ENCODE assay signal across 1 cellular context in the genomic region with DNA sequence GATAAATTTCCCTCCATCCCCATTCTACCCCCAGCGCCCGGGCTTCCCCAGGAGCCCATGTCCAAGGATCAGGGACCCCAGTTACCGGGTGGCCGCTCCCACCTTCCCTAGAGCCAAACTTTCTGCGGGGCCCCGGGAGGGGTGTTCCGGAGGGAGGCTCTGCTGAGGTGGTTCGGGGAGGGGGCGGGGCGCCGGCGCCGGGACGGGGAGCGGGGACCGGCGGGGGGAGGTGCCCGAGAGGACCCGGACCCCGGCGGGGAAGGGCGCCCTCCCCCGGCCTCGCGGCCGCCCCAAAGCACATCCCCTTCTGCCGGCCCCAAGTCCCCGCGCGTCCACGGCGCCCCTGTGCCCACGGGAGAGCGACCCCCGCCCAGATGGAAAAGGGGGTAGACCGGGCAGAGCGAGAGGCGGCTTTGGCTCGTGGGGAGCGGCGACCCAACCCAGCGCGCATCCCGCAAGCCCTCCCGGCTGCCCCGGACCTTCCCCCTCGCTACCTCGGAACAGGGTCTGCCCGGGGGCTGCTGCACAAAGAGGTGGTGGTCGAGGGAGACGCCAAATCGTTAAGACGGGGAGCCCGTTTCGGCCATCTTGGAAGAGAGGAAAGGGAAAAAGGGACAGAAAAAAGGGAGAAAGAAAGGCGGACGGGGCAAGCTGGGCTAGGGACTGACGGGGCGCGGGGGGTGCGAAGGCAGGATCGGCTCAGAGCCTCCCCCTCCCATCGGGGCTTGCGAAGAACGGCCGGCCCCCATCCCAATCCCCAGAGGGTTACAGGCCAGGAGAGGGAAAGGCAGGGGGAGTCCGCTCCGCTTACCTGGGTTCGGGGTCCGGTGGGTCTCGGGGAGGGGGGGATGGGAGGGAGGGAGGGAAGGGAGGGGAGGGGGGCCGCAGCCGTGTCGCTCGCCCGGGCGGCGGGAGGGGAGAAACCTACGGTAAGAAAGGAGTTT.
A peak's percentile ranks its signal among the peaks of the same experiment; 100 is the strongest.
TF ChIP-seq lines count a peak whose summit lies in the region.

No MANE protein-coding gene starts in this region.

TF ChIP-seq in HepG2, 621 proteins besides CTCF, POLR2A, EP300 and RAD21 (continued from another document and continues in another):
- TF ChIP-seq, protein P1, sequence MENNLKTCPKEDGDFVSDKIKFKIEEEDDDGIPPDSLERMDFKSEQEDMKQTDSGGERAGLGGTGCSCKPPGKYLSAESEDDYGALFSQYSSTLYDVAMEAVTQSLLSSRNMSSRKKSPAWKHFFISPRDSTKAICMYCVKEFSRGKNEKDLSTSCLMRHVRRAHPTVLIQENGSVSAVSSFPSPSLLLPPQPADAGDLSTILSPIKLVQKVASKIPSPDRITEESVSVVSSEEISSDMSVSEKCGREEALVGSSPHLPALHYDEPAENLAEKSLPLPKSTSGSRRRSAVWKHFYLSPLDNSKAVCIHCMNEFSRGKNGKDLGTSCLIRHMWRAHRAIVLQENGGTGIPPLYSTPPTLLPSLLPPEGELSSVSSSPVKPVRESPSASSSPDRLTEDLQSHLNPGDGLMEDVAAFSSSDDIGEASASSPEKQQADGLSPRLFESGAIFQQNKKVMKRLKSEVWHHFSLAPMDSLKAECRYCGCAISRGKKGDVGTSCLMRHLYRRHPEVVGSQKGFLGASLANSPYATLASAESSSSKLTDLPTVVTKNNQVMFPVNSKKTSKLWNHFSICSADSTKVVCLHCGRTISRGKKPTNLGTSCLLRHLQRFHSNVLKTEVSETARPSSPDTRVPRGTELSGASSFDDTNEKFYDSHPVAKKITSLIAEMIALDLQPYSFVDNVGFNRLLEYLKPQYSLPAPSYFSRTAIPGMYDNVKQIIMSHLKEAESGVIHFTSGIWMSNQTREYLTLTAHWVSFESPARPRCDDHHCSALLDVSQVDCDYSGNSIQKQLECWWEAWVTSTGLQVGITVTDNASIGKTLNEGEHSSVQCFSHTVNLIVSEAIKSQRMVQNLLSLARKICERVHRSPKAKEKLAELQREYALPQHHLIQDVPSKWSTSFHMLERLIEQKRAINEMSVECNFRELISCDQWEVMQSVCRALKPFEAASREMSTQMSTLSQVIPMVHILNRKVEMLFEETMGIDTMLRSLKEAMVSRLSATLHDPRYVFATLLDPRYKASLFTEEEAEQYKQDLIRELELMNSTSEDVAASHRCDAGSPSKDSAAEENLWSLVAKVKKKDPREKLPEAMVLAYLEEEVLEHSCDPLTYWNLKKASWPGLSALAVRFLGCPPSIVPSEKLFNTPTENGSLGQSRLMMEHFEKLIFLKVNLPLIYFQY (CRISPR knock-in tag; IDR thresholded peaks at IDR 0.05; ENCODE audit: borderline replicate concordance): no peak
- no peak for TF ChIP-seq ZSCAN29 (CRISPR knock-in tag; conservative IDR thresholded peaks at IDR 0.05)
- no peak for TF ChIP-seq ZNF720 (CRISPR knock-in tag; IDR thresholded peaks at IDR 0.05)
- TF ChIP-seq BHLHE40 (IDR thresholded peaks at IDR 0.05; ENCODE audit: low read length): no peak
- TF ChIP-seq, protein P2, sequence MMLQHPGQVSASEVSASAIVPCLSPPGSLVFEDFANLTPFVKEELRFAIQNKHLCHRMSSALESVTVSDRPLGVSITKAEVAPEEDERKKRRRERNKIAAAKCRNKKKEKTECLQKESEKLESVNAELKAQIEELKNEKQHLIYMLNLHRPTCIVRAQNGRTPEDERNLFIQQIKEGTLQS (CRISPR knock-in tag; IDR thresholded peaks at IDR 0.05): no peak
- TF ChIP-seq, protein P3, sequence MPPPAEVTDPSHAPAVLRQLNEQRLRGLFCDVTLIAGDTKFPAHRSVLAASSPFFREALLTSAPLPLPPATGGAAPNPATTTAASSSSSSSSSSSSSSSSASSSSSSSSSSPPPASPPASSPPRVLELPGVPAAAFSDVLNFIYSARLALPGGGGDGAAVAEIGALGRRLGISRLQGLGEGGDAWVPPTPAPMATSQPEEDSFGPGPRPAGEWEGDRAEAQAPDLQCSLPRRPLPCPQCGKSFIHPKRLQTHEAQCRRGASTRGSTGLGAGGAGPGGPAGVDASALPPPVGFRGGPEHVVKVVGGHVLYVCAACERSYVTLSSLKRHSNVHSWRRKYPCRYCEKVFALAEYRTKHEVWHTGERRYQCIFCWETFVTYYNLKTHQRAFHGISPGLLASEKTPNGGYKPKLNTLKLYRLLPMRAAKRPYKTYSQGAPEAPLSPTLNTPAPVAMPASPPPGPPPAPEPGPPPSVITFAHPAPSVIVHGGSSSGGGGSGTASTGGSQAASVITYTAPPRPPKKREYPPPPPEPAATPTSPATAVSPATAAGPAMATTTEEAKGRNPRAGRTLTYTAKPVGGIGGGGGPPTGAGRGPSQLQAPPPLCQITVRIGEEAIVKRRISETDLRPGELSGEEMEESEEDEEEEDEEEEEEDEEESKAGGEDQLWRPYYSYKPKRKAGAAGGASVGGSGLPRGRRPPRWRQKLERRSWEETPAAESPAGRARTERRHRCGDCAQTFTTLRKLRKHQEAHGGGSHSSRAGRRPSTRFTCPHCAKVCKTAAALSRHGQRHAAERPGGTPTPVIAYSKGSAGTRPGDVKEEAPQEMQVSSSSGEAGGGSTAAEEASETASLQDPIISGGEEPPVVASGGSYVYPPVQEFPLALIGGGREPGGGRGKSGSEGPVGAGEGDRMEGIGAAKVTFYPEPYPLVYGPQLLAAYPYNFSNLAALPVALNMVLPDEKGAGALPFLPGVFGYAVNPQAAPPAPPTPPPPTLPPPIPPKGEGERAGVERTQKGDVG (CRISPR knock-in tag; IDR thresholded peaks at IDR 0.05; ENCODE audit: borderline replicate concordance): no peak
- TF ChIP-seq HES4 (CRISPR knock-in tag; IDR thresholded peaks at IDR 0.05; ENCODE audit: borderline replicate concordance): no peak
- TF ChIP-seq GATAD2A (CRISPR knock-in tag; IDR thresholded peaks at IDR 0.05): peak; percentile 66
- 0 out of 2 replicates have a peak, but pooled peaks have one; percentile 73 for TF ChIP-seq MTA1 (CRISPR knock-in tag; IDR thresholded peaks at IDR 0.05; ENCODE audit: borderline replicate concordance)
- no peak for TF ChIP-seq SIN3B (IDR thresholded peaks at IDR 0.05; ENCODE audit: low read length)
- 0 out of 2 replicates have a peak, but pooled peaks have one; percentile 21 for TF ChIP-seq ZC3H13 (CRISPR knock-in tag; IDR thresholded peaks at IDR 0.05)
- TF ChIP-seq, protein P4, sequence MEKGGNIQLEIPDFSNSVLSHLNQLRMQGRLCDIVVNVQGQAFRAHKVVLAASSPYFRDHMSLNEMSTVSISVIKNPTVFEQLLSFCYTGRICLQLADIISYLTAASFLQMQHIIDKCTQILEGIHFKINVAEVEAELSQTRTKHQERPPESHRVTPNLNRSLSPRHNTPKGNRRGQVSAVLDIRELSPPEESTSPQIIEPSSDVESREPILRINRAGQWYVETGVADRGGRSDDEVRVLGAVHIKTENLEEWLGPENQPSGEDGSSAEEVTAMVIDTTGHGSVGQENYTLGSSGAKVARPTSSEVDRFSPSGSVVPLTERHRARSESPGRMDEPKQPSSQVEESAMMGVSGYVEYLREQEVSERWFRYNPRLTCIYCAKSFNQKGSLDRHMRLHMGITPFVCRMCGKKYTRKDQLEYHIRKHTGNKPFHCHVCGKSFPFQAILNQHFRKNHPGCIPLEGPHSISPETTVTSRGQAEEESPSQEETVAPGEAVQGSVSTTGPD (CRISPR knock-in tag; IDR thresholded peaks at IDR 0.05): no peak
- TF ChIP-seq, protein P5, sequence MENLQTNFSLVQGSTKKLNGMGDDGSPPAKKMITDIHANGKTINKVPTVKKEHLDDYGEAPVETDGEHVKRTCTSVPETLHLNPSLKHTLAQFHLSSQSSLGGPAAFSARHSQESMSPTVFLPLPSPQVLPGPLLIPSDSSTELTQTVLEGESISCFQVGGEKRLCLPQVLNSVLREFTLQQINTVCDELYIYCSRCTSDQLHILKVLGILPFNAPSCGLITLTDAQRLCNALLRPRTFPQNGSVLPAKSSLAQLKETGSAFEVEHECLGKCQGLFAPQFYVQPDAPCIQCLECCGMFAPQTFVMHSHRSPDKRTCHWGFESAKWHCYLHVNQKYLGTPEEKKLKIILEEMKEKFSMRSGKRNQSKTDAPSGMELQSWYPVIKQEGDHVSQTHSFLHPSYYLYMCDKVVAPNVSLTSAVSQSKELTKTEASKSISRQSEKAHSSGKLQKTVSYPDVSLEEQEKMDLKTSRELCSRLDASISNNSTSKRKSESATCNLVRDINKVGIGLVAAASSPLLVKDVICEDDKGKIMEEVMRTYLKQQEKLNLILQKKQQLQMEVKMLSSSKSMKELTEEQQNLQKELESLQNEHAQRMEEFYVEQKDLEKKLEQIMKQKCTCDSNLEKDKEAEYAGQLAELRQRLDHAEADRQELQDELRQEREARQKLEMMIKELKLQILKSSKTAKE (CRISPR knock-in tag; IDR thresholded peaks at IDR 0.05; ENCODE audit: borderline replicate concordance): 0 out of 2 replicates have a peak, but pooled peaks have one; percentile 37
- TF ChIP-seq, protein P6, sequence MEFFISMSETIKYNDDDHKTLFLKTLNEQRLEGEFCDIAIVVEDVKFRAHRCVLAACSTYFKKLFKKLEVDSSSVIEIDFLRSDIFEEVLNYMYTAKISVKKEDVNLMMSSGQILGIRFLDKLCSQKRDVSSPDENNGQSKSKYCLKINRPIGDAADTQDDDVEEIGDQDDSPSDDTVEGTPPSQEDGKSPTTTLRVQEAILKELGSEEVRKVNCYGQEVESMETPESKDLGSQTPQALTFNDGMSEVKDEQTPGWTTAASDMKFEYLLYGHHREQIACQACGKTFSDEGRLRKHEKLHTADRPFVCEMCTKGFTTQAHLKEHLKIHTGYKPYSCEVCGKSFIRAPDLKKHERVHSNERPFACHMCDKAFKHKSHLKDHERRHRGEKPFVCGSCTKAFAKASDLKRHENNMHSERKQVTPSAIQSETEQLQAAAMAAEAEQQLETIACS (CRISPR knock-in tag; IDR thresholded peaks at IDR 0.05): no peak
- TF ChIP-seq JUN (CRISPR knock-in tag; IDR thresholded peaks at IDR 0.05): 0 out of 2 replicates have a peak, but pooled peaks have one; percentile 22
- no peak for TF ChIP-seq EHMT2 (IDR thresholded peaks at IDR 0.05; ENCODE audit: borderline replicate concordance, low read depth, low read length)
- TF ChIP-seq, protein P7, sequence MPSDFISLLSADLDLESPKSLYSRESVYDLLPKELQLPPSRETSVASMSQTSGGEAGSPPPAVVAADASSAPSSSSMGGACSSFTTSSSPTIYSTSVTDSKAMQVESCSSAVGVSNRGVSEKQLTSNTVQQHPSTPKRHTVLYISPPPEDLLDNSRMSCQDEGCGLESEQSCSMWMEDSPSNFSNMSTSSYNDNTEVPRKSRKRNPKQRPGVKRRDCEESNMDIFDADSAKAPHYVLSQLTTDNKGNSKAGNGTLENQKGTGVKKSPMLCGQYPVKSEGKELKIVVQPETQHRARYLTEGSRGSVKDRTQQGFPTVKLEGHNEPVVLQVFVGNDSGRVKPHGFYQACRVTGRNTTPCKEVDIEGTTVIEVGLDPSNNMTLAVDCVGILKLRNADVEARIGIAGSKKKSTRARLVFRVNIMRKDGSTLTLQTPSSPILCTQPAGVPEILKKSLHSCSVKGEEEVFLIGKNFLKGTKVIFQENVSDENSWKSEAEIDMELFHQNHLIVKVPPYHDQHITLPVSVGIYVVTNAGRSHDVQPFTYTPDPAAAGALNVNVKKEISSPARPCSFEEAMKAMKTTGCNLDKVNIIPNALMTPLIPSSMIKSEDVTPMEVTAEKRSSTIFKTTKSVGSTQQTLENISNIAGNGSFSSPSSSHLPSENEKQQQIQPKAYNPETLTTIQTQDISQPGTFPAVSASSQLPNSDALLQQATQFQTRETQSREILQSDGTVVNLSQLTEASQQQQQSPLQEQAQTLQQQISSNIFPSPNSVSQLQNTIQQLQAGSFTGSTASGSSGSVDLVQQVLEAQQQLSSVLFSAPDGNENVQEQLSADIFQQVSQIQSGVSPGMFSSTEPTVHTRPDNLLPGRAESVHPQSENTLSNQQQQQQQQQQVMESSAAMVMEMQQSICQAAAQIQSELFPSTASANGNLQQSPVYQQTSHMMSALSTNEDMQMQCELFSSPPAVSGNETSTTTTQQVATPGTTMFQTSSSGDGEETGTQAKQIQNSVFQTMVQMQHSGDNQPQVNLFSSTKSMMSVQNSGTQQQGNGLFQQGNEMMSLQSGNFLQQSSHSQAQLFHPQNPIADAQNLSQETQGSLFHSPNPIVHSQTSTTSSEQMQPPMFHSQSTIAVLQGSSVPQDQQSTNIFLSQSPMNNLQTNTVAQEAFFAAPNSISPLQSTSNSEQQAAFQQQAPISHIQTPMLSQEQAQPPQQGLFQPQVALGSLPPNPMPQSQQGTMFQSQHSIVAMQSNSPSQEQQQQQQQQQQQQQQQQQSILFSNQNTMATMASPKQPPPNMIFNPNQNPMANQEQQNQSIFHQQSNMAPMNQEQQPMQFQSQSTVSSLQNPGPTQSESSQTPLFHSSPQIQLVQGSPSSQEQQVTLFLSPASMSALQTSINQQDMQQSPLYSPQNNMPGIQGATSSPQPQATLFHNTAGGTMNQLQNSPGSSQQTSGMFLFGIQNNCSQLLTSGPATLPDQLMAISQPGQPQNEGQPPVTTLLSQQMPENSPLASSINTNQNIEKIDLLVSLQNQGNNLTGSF (CRISPR knock-in tag; IDR thresholded peaks at IDR 0.05): no peak
- TF ChIP-seq, protein P8, sequence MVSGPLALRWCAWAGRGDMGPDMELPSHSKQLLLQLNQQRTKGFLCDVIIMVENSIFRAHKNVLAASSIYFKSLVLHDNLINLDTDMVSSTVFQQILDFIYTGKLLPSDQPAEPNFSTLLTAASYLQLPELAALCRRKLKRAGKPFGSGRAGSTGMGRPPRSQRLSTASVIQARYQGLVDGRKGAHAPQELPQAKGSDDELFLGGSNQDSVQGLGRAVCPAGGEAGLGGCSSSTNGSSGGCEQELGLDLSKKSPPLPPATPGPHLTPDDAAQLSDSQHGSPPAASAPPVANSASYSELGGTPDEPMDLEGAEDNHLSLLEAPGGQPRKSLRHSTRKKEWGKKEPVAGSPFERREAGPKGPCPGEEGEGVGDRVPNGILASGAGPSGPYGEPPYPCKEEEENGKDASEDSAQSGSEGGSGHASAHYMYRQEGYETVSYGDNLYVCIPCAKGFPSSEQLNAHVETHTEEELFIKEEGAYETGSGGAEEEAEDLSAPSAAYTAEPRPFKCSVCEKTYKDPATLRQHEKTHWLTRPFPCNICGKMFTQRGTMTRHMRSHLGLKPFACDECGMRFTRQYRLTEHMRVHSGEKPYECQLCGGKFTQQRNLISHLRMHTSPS (CRISPR knock-in tag; IDR thresholded peaks at IDR 0.05; ENCODE audit: low read depth): no peak
- peak; percentile 75 for TF ChIP-seq ZNF563 (CRISPR knock-in tag; IDR thresholded peaks at IDR 0.05)
- TF ChIP-seq ADNP (CRISPR knock-in tag; IDR thresholded peaks at IDR 0.05): no peak
- TF ChIP-seq ZNF83 (CRISPR knock-in tag; IDR thresholded peaks at IDR 0.05; ENCODE audit: borderline replicate concordance): 0 out of 2 replicates have a peak, but pooled peaks have one; percentile 66
- TF ChIP-seq SRSF1 (optimal IDR thresholded peaks at IDR 0.05; ENCODE audit: low read depth, low read length): peak; percentile 50
- TF ChIP-seq YY1 (IDR thresholded peaks at IDR 0.05; ENCODE audit: insufficient read depth, insufficient replicate concordance, low read depth, low read length): peak; percentile 88
- TF ChIP-seq ZNF558 (CRISPR knock-in tag; IDR thresholded peaks at IDR 0.05; ENCODE audit: borderline replicate concordance): 0 out of 2 replicates have a peak, but pooled peaks have one; percentile 57
- TF ChIP-seq TAF15 (IDR thresholded peaks at IDR 0.05; ENCODE audit: low read depth, low read length, poor library complexity, severe bottlenecking): peak; percentile 18
- TF ChIP-seq, protein P9, sequence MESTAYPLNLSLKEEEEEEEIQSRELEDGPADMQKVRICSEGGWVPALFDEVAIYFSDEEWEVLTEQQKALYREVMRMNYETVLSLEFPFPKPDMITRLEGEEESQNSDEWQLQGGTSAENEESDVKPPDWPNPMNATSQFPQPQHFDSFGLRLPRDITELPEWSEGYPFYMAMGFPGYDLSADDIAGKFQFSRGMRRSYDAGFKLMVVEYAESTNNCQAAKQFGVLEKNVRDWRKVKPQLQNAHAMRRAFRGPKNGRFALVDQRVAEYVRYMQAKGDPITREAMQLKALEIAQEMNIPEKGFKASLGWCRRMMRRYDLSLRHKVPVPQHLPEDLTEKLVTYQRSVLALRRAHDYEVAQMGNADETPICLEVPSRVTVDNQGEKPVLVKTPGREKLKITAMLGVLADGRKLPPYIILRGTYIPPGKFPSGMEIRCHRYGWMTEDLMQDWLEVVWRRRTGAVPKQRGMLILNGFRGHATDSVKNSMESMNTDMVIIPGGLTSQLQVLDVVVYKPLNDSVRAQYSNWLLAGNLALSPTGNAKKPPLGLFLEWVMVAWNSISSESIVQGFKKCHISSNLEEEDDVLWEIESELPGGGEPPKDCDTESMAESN (CRISPR knock-in tag; conservative IDR thresholded peaks at IDR 0.05): 0 out of 2 replicates have a peak, but pooled peaks have one; percentile 20
